ENCODE assay signal across 17 cellular contexts in the genomic region with DNA sequence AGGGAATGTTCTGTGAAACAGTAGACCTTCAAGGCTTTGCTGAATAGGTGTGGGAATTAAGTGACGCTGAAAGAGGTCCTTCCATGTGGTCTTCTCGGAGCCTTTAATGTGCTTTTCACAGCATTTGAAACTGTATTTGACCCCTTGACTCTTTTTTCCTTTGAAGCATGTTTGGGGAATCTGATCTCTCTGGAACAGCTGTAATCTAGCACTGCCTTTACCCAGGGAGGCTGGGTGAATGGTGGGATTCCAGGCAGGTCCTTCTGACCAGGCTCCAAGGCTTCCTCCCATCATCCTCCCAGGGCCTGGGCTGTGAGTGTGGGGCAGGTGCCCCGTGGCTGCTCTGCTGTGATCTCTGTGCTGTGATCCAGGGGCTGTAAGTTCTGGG. TPM values are rescaled to one million over a fixed set of nuclear protein-coding genes. Genes with fewer than 3 reads are reported as not detected.
A peak's percentile ranks its signal among the peaks of the same experiment; 100 is the strongest.
DNase-seq lines count a peak whose midpoint lies in the region; ATAC-seq and FAIRE-seq lines count a peak whose summit lies in the region.
"Had no signal": no experiment of that assay in that cellular context is flagged by ENCODE, and none has a peak within 500 bp of the region (broad histone marks: within the 10 kb centered on the region; RNA-seq: fewer than 3 reads in every experiment).

No MANE protein-coding gene starts in this region.

- H3K36me3 ChIP-seq in CD4-positive, alpha-beta memory T cell (ENCODE audit: insufficient read depth, low read length), result peaks cover 17% of the 10 kb centered on the region
- H3K36me3 ChIP-seq: right atrium auricular region, tibial nerve had no signal

- FAIRE-seq in frontal cortex (lab: Jason Lieb, UNC), result no peak

- no peaks in the 10 kb centered on the region for H3K27me3 Mint-ChIP-seq in CD4-positive, alpha-beta memory T cell
- H3K27me3 Mint-ChIP-seq in IgD-negative memory B cell, result no peaks in the 10 kb centered on the region
- no peaks in the 10 kb centered on the region for H3K27me3 Mint-ChIP-seq in activated naive CD8-positive, alpha-beta T cell treated with anti-CD3 and anti-CD28 coated beads, Interleukin-2, amount 10 ng/mL, durations not matched to agents 7 days and 5 days
- H3K27me3 Mint-ChIP-seq in natural killer cell treated with Interleukin-12 subunit alpha and Interleukin-12 subunit beta and Interleukin-15 and Interleukin-18, amount 100 ng/mL, for 72 hours, result no peaks in the 10 kb centered on the region

- DNase-seq in CD4-positive, alpha-beta memory T cell, result no peak
- DNase-seq in activated naive CD8-positive, alpha-beta T cell treated with anti-CD3 and anti-CD28 coated beads, Interleukin-2, amount 10 ng/mL, durations not matched to agents 7 days and 5 days, result no peak
- DNase-seq in natural killer cell treated with Interleukin-12 subunit alpha and Interleukin-12 subunit beta and Interleukin-15 and Interleukin-18, amount 100 ng/mL, for 72 hours (ENCODE audit: low spot score), result peak; percentile 29
- no peak for DNase-seq in frontal cortex (ENCODE audit: low spot score in 2 of 2)
- DNase-seq in NCI-H748 treated with DMSO at 0.1 percent for 48 hours (lab: John Stamatoyannopoulos, UW), result no peak
- no peak for DNase-seq in stimulated activated CD4-positive, alpha-beta T cell treated with anti-CD3 and anti-CD28 coated beads, Interleukin-4, amount 100 ng/mL, for 4 hours
- no peak for DNase-seq in NCI-H82 treated with DMSO at 0.1 percent for 48 hours (lab: John Stamatoyannopoulos, UW; ENCODE audit: unreplicated experiment)
- DNase-seq: caudate nucleus; EL; foreskin fibroblast; Karpas-422; NCI-H1417 treated with DMSO at 0.1 percent for 48 hours; SIG-M5; stimulated activated CD4-positive, alpha-beta T cell treated with anti-CD3 and anti-CD28 coated beads, Interleukin-4, amount 100 ng/mL, for 1 hour had no signal

- no peaks in the 10 kb centered on the region for H3K27me3 ChIP-seq in CD4-positive, alpha-beta memory T cell (ENCODE audit: insufficient read depth, low read length)
- H3K27me3 ChIP-seq: right atrium auricular region, tibial nerve had no signal

- H3K4me1 Mint-ChIP-seq in CD4-positive, alpha-beta memory T cell, result peaks cover 57 to 95% (median 72%) of the 10 kb centered on the region in 4 donors
- peaks cover 14 to 27% (median 15%) of the 10 kb centered on the region in 3 donors for H3K4me1 Mint-ChIP-seq in IgD-negative memory B cell
- H3K4me1 Mint-ChIP-seq in activated naive CD8-positive, alpha-beta T cell treated with anti-CD3 and anti-CD28 coated beads, Interleukin-2, amount 10 ng/mL, durations not matched to agents 7 days and 5 days, result peaks cover 58% of the 10 kb centered on the region
- H3K4me1 Mint-ChIP-seq in natural killer cell treated with Interleukin-12 subunit alpha and Interleukin-12 subunit beta and Interleukin-15 and Interleukin-18, amount 100 ng/mL, for 72 hours (ENCODE audit: low read depth in 2 of 2), result peaks cover 72 to 78% of the 10 kb centered on the region in 2 donors

- ATAC-seq in activated naive CD8-positive, alpha-beta T cell treated with anti-CD3 and anti-CD28 coated beads, Interleukin-2, amount 10 ng/mL, durations not matched to agents 7 days and 5 days (ENCODE audit: low read depth), result no peak
- ATAC-seq in natural killer cell treated with Interleukin-12 subunit alpha and Interleukin-12 subunit beta and Interleukin-15 and Interleukin-18, amount 100 ng/mL, for 72 hours, result no peak

- peak overlapping the region; percentile 91 for H3K27ac ChIP-seq in CD4-positive, alpha-beta memory T cell (ENCODE audit: low read depth, low read length)
- H3K27ac ChIP-seq: right atrium auricular region had no signal

- CTCF ChIA-PET in CD4-positive, alpha-beta memory T cell (lab: Charles Lee; ENCODE audit: partially characterized antibody), result interaction anchor here (1.0 to 4.0 kb wide), 9 partner anchors 8 to 61 kb away, joined by 3 to 46 read pairs (median 7); no protein-coding TSS in a partner anchor

- POLR2A ChIA-PET in CD4-positive, alpha-beta memory T cell (lab: Charles Lee; ENCODE audit: partially characterized antibody), result interaction anchor here (1.0 to 12.8 kb wide), 8 partner anchors 8 to 127 kb away, joined by 4 to 284 read pairs (median 8); partner anchors contain the start of genes ACTR1B and COX5B
- POLR2A ChIA-PET in activated naive CD8-positive, alpha-beta T cell treated with anti-CD3 and anti-CD28 coated beads, Interleukin-2, amount 10 ng/mL, durations not matched to agents 7 days and 5 days (lab: Charles Lee), result interaction anchor here (1.2 to 3.2 kb wide), 10 partner anchors 8 to 127 kb away, joined by 4 to 47 read pairs (median 5); partner anchors contain the start of genes ACTR1B and COX5B

- intact Hi-C loops in CD4-positive, alpha-beta memory T cell (cut with micrococcal nuclease), result loop anchor here (10.0 kb wide), 1 partner anchor 277 kb away; the partner anchor contains the start of gene TMEM131

- H3K9me3 ChIP-seq in CD4-positive, alpha-beta memory T cell (ENCODE audit: control insufficient read depth in 1 of 2, low read length in 2 of 2), result no peaks in the 10 kb centered on the region
- H3K9me3 ChIP-seq: right atrium auricular region, tibial nerve had no signal

- H3K27ac Mint-ChIP-seq in CD4-positive, alpha-beta memory T cell, result peak overlapping the region; percentile 92 to 99 (median 95)
- H3K27ac Mint-ChIP-seq in IgD-negative memory B cell, result peak overlapping the region in 2 of 3 donors; percentile 39 to 53
- peak overlapping the region; percentile 100 for H3K27ac Mint-ChIP-seq in activated naive CD8-positive, alpha-beta T cell treated with anti-CD3 and anti-CD28 coated beads, Interleukin-2, amount 10 ng/mL, durations not matched to agents 7 days and 5 days
- H3K27ac Mint-ChIP-seq in natural killer cell treated with Interleukin-12 subunit alpha and Interleukin-12 subunit beta and Interleukin-15 and Interleukin-18, amount 100 ng/mL, for 72 hours, result peak overlapping the region; percentile 98 to 99

- H3K4me1 ChIP-seq in CD4-positive, alpha-beta memory T cell (ENCODE audit: insufficient read depth, low read length), result peaks cover 92% of the 10 kb centered on the region
- H3K4me1 ChIP-seq: right atrium auricular region, tibial nerve had no signal

- no peaks in the 10 kb centered on the region for H3K9me3 Mint-ChIP-seq in CD4-positive, alpha-beta memory T cell
- H3K9me3 Mint-ChIP-seq in IgD-negative memory B cell, result no peaks in the 10 kb centered on the region
- no peaks in the 10 kb centered on the region for H3K9me3 Mint-ChIP-seq in activated naive CD8-positive, alpha-beta T cell treated with anti-CD3 and anti-CD28 coated beads, Interleukin-2, amount 10 ng/mL, durations not matched to agents 7 days and 5 days
- no peaks in the 10 kb centered on the region for H3K9me3 Mint-ChIP-seq in natural killer cell treated with Interleukin-12 subunit alpha and Interleukin-12 subunit beta and Interleukin-15 and Interleukin-18, amount 100 ng/mL, for 72 hours

- peak overlapping the region; percentile 93 to 98 (median 96) for H3K4me3 Mint-ChIP-seq in CD4-positive, alpha-beta memory T cell
- peak overlapping the region in 2 of 4 donors; percentile 47 to 63 for H3K4me3 Mint-ChIP-seq in IgD-negative memory B cell
- peak overlapping the region; percentile 98 for H3K4me3 Mint-ChIP-seq in activated naive CD8-positive, alpha-beta T cell treated with anti-CD3 and anti-CD28 coated beads, Interleukin-2, amount 10 ng/mL, durations not matched to agents 7 days and 5 days
- H3K4me3 Mint-ChIP-seq in natural killer cell treated with Interleukin-12 subunit alpha and Interleukin-12 subunit beta and Interleukin-15 and Interleukin-18, amount 100 ng/mL, for 72 hours, result peak overlapping the region; percentile 87

- peak overlapping the region; percentile 33 to 94 for H3K4me3 ChIP-seq in CD4-positive, alpha-beta memory T cell (ENCODE audit: low read length in 2 of 2)
- H3K4me3 ChIP-seq: right atrium auricular region, tibial nerve had no signal

- H3K36me3 Mint-ChIP-seq in CD4-positive, alpha-beta memory T cell, result peaks cover 48 to 73% of the 10 kb centered on the region in 2 donors
- H3K36me3 Mint-ChIP-seq in IgD-negative memory B cell, result no peaks in the 10 kb centered on the region
- H3K36me3 Mint-ChIP-seq in activated naive CD8-positive, alpha-beta T cell treated with anti-CD3 and anti-CD28 coated beads, Interleukin-2, amount 10 ng/mL, durations not matched to agents 7 days and 5 days, result peaks cover 60% of the 10 kb centered on the region
- peaks cover 7% of the 10 kb centered on the region for H3K36me3 Mint-ChIP-seq in natural killer cell treated with Interleukin-12 subunit alpha and Interleukin-12 subunit beta and Interleukin-15 and Interleukin-18, amount 100 ng/mL, for 72 hours

RNA-seq across cellular contexts. Expression of gene ZAP70, which starts 4.2 kb away (rescaled TPM):
- total RNA-seq in CD4-positive, alpha-beta memory T cell, result 100 to 1,000 TPM; 404 to 419 TPM
- polyA plus RNA-seq in CD4-positive, alpha-beta memory T cell, result 100 to 1,000 TPM; 140 to 149 TPM
- polyA plus RNA-seq in IgD-negative memory B cell, result 4.6 TPM
- 100 to 1,000 TPM; 350 to 367 TPM for total RNA-seq in activated naive CD8-positive, alpha-beta T cell treated with anti-CD3 and anti-CD28 coated beads, Interleukin-2, amount 10 ng/mL, durations not matched to agents 7 days and 5 days
- 100 to 1,000 TPM in 1 of 2 donors, 10 to 100 TPM in 1; 97.4 to 191 TPM for total RNA-seq in natural killer cell treated with Interleukin-12 subunit alpha and Interleukin-12 subunit beta and Interleukin-15 and Interleukin-18, amount 100 ng/mL, for 72 hours
- 0.82 TPM for total RNA-seq in frontal cortex

RNA-seq across cellular contexts. Expression of gene C2orf92, which starts 48.1 kb away (rescaled TPM):
- 10 to 100 TPM; 13.0 to 13.3 TPM for total RNA-seq in CD4-positive, alpha-beta memory T cell
- not detected for polyA plus RNA-seq in CD4-positive, alpha-beta memory T cell
- 1.4 TPM for polyA plus RNA-seq in IgD-negative memory B cell
- 1 to 10 TPM; 6.9 to 8.8 TPM for total RNA-seq in activated naive CD8-positive, alpha-beta T cell treated with anti-CD3 and anti-CD28 coated beads, Interleukin-2, amount 10 ng/mL, durations not matched to agents 7 days and 5 days
- 10 to 100 TPM in 1 of 2 donors, 1 to 10 TPM in 1; 8.6 to 13.6 TPM for total RNA-seq in natural killer cell treated with Interleukin-12 subunit alpha and Interleukin-12 subunit beta and Interleukin-15 and Interleukin-18, amount 100 ng/mL, for 72 hours
- total RNA-seq in frontal cortex, result 3.3 TPM

RNA-seq across cellular contexts. Expression of gene ACTR1B, which starts 53.8 kb away (rescaled TPM):
- 10 to 100 TPM; 96.1 to 97.6 TPM for total RNA-seq in CD4-positive, alpha-beta memory T cell
- 10 to 100 TPM; 12.0 to 15.5 TPM for polyA plus RNA-seq in CD4-positive, alpha-beta memory T cell
- polyA plus RNA-seq in IgD-negative memory B cell, result 11.3 TPM
- total RNA-seq in activated naive CD8-positive, alpha-beta T cell treated with anti-CD3 and anti-CD28 coated beads, Interleukin-2, amount 10 ng/mL, durations not matched to agents 7 days and 5 days, result 10 to 100 TPM; 96.2 to 98.7 TPM
- total RNA-seq in natural killer cell treated with Interleukin-12 subunit alpha and Interleukin-12 subunit beta and Interleukin-15 and Interleukin-18, amount 100 ng/mL, for 72 hours, result 10 to 100 TPM; 59.0 to 74.9 TPM
- 28.9 TPM for total RNA-seq in frontal cortex

Comparison
In these comparisons a context has a peak if more than half of its experiments do, and no peak if none do; other contexts are left out.
1. H3K27ac Mint-ChIP-seq: peak in every context shown above with its lines; median percentile 100 in activated naive CD8-positive, alpha-beta T cell treated with anti-CD3 and anti-CD28 coated beads, Interleukin-2, amount 10 ng/mL, durations not matched to agents 7 days and 5 days; 98 in natural killer cell treated with Interleukin-12 subunit alpha and Interleukin-12 subunit beta and Interleukin-15 and Interleukin-18, amount 100 ng/mL, for 72 hours; 95 in CD4-positive, alpha-beta memory T cell; 46 in IgD-negative memory B cell.
2. RNA of gene ZAP70, which starts 4.2 kb away (total RNA-seq): 404 to 419 TPM in CD4-positive, alpha-beta memory T cell, 350 to 367 TPM in activated naive CD8-positive, alpha-beta T cell treated with anti-CD3 and anti-CD28 coated beads, Interleukin-2, amount 10 ng/mL, durations not matched to agents 7 days and 5 days and 97.4 to 191 TPM in natural killer cell treated with Interleukin-12 subunit alpha and Interleukin-12 subunit beta and Interleukin-15 and Interleukin-18, amount 100 ng/mL, for 72 hours; 0.82 TPM in frontal cortex (single experiment); every median in the first group is over 10 times any median in the second.